ENCODE assay signal across 1 cellular context in the genomic region with DNA sequence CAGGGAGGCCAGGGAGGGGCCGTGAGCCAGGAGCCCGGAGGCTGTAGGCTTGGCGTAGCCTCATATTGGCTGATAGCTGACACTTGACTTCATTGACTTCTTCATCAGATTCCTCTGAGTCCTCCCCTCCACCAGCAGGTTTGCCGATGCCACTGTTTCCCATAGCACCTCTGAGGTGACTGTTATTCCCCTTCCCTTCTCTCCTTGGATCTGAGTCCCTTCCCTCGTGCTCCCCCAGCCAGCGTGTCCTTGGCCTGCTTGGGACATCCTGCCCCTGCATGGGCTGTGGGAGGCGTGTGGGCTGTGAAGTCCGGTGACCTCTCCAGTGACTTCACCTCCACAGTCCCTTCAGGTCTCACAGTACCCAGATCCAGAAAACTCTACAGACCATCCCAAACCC.
A peak's percentile ranks its signal among the peaks of the same experiment; 100 is the strongest.
TF ChIP-seq lines count a peak whose summit lies in the region.

No MANE protein-coding gene starts in this region.

TF ChIP-seq in HepG2, 621 proteins besides CTCF, POLR2A, EP300 and RAD21:
- no peak for TF ChIP-seq ZFP90 (CRISPR knock-in tag; IDR thresholded peaks at IDR 0.05; ENCODE audit: borderline replicate concordance)
- TF ChIP-seq HCFC1 (IDR thresholded peaks at IDR 0.05; ENCODE audit: low read depth, low read length) = no peak
- TF ChIP-seq ZNF660 (CRISPR knock-in tag; IDR thresholded peaks at IDR 0.05; ENCODE audit: borderline replicate concordance, low read depth) = no peak
- TF ChIP-seq ZNF687 (CRISPR knock-in tag; IDR thresholded peaks at IDR 0.05) = 0 out of 2 replicates have a peak, but pooled peaks have one; percentile 25
- TF ChIP-seq HDAC2 (CRISPR knock-in tag; IDR thresholded peaks at IDR 0.05) = no peak
- TF ChIP-seq, protein P1, sequence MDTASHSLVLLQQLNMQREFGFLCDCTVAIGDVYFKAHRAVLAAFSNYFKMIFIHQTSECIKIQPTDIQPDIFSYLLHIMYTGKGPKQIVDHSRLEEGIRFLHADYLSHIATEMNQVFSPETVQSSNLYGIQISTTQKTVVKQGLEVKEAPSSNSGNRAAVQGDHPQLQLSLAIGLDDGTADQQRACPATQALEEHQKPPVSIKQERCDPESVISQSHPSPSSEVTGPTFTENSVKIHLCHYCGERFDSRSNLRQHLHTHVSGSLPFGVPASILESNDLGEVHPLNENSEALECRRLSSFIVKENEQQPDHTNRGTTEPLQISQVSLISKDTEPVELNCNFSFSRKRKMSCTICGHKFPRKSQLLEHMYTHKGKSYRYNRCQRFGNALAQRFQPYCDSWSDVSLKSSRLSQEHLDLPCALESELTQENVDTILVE (CRISPR knock-in tag; IDR thresholded peaks at IDR 0.05) = no peak
- TF ChIP-seq, protein P2, sequence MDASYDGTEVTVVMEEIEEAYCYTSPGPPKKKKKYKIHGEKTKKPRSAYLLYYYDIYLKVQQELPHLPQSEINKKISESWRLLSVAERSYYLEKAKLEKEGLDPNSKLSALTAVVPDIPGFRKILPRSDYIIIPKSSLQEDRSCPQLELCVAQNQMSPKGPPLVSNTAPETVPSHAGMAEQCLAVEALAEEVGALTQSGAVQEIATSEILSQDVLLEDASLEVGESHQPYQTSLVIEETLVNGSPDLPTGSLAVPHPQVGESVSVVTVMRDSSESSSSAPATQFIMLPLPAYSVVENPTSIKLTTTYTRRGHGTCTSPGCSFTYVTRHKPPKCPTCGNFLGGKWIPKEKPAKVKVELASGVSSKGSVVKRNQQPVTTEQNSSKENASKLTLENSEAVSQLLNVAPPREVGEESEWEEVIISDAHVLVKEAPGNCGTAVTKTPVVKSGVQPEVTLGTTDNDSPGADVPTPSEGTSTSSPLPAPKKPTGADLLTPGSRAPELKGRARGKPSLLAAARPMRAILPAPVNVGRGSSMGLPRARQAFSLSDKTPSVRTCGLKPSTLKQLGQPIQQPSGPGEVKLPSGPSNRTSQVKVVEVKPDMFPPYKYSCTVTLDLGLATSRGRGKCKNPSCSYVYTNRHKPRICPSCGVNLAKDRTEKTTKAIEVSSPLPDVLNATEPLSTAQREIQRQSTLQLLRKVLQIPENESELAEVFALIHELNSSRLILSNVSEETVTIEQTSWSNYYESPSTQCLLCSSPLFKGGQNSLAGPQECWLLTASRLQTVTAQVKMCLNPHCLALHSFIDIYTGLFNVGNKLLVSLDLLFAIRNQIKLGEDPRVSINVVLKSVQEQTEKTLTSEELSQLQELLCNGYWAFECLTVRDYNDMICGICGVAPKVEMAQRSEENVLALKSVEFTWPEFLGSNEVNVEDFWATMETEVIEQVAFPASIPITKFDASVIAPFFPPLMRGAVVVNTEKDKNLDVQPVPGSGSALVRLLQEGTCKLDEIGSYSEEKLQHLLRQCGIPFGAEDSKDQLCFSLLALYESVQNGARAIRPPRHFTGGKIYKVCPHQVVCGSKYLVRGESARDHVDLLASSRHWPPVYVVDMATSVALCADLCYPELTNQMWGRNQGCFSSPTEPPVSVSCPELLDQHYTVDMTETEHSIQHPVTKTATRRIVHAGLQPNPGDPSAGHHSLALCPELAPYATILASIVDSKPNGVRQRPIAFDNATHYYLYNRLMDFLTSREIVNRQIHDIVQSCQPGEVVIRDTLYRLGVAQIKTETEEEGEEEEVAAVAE (CRISPR knock-in tag; IDR thresholded peaks at IDR 0.05; ENCODE audit: borderline replicate concordance) = no peak
- TF ChIP-seq ZFP36L2 (CRISPR knock-in tag; IDR thresholded peaks at IDR 0.05) = no peak
